Comparison of ENCODE assay signal across 23 cellular contexts in genomic region chr14:55614304-55614703, GRCh38.
"Had no signal": no experiment of that assay in that cellular context is flagged by ENCODE, and none has a peak within 500 bp of the region (broad histone marks: within the 10 kb centered on the region; RNA-seq: fewer than 3 reads in every experiment).

No MANE protein-coding gene starts in this region.

- H3K27me3 ChIP-seq: ascending aorta had no signal

- H3K27ac ChIP-seq: ascending aorta, PC-9 had no signal

- H3K27ac Mint-ChIP-seq: activated CD4-positive, alpha-beta memory T cell treated with anti-CD3 and anti-CD28 coated beads for 36 hours; activated CD4-positive, alpha-beta T cell treated with anti-CD3 and anti-CD28 coated beads, Interleukin-2, amount 10 ng/mL, durations not matched to agents 7 days and 5 days; activated naive CD4-positive, alpha-beta T cell treated with anti-CD3 and anti-CD28 coated beads, Interleukin-2, amount 50 U/mL, for 72 hours; activated naive CD8-positive, alpha-beta T cell treated with anti-CD3 and anti-CD28 coated beads, Interleukin-2, amount 50 U/mL, for 24 hours; T-helper 1 cell treated with Interleukin-12 subunit alpha and Interleukin-12 subunit beta and Interleukin-4 antibody, amounts not matched to agents 30 μg/mL and 1 μg/mL, for 36 hours had no signal

- H3K9me3 Mint-ChIP-seq: activated CD4-positive, alpha-beta memory T cell treated with anti-CD3 and anti-CD28 coated beads for 36 hours; activated naive CD4-positive, alpha-beta T cell treated with anti-CD3 and anti-CD28 coated beads, Interleukin-2, amount 50 U/mL, for 72 hours; activated T-cell treated with anti-CD3 and anti-CD28 coated beads, Interleukin-2, amount 50 U/mL, for 4 hours had no signal

- H3K4me3 ChIP-seq: ascending aorta, PC-9 had no signal

- ATAC-seq: activated naive CD4-positive, alpha-beta T cell treated with anti-CD3 and anti-CD28 coated beads, Interleukin-2, amount 50 U/mL, for 72 hours; activated naive CD8-positive, alpha-beta T cell treated with anti-CD3 and anti-CD28 coated beads, Interleukin-2, amount 50 U/mL, for 24 hours; activated T-cell treated with anti-CD3 and anti-CD28 coated beads, Interleukin-2, amount 50 U/mL, for 4 hours had no signal

- H3K4me3 Mint-ChIP-seq: activated CD4-positive, alpha-beta memory T cell treated with anti-CD3 and anti-CD28 coated beads for 36 hours; activated CD4-positive, alpha-beta T cell treated with anti-CD3 and anti-CD28 coated beads, Interleukin-2, amount 10 ng/mL, durations not matched to agents 7 days and 5 days; activated naive CD8-positive, alpha-beta T cell treated with anti-CD3 and anti-CD28 coated beads, Interleukin-2, amount 50 U/mL, for 24 hours; activated T-cell treated with anti-CD3 and anti-CD28 coated beads, Interleukin-2, amount 50 U/mL, for 4 hours; T-helper 1 cell treated with Interleukin-12 subunit alpha and Interleukin-12 subunit beta and Interleukin-4 antibody, amounts not matched to agents 30 μg/mL and 1 μg/mL, for 36 hours had no signal

- H3K27me3 Mint-ChIP-seq: activated CD4-positive, alpha-beta memory T cell treated with anti-CD3 and anti-CD28 coated beads for 36 hours; activated CD4-positive, alpha-beta T cell treated with anti-CD3 and anti-CD28 coated beads, Interleukin-2, amount 10 ng/mL, durations not matched to agents 7 days and 5 days; activated naive CD8-positive, alpha-beta T cell treated with anti-CD3 and anti-CD28 coated beads, Interleukin-2, amount 50 U/mL, for 24 hours had no signal

- H3K9me3 ChIP-seq: ascending aorta had no signal

- DNase-seq: activated CD4-positive, alpha-beta memory T cell treated with anti-CD3 and anti-CD28 coated beads for 36 hours; activated CD4-positive, alpha-beta T cell treated with anti-CD3 and anti-CD28 coated beads, Interleukin-2, amount 10 ng/mL, durations not matched to agents 7 days and 5 days; activated CD4-positive, CD25-positive, alpha-beta regulatory T cell treated with anti-CD3 and anti-CD28 coated beads, Interleukin-2, amount 50 U/mL, for 72 hours; activated CD8-positive, alpha-beta memory T cell treated with anti-CD3 and anti-CD28 coated beads for 24 hours; activated effector memory CD4-positive, alpha-beta T cell treated with anti-CD3 and anti-CD28 coated beads, Interleukin-2, amount 50 U/mL, for 16 hours; activated naive CD4-positive, alpha-beta T cell treated with Interleukin-2 at 50 U/mL for 16 hours; activated naive CD8-positive, alpha-beta T cell treated with anti-CD3 and anti-CD28 coated beads, Interleukin-2, amount 50 U/mL, for 24 hours; activated T-cell treated with anti-CD3 and anti-CD28 coated beads, Interleukin-2, amount 50 U/mL, for 4 hours; amniotic stem cell; cerebellar nuclear complex; MM.1S; NCI-H1105; NCI-H1436; NCI-H1694 treated with DMSO at 0.1 percent for 48 hours; NCI-H2029 treated with DMSO at 0.1 percent for 48 hours; NCI-H510A treated with DMSO at 0.1 percent for 48 hours; NCI-H69; NK-92 treated with Interleukin-12 subunit alpha and Interleukin-12 subunit beta, amount 100 ng/mL, for 24 hours; PC-9; SHP77 treated with DMSO at 0.1 percent for 48 hours had no signal
